8 cellular contexts compared by ENCODE assay signal in the genomic region with DNA sequence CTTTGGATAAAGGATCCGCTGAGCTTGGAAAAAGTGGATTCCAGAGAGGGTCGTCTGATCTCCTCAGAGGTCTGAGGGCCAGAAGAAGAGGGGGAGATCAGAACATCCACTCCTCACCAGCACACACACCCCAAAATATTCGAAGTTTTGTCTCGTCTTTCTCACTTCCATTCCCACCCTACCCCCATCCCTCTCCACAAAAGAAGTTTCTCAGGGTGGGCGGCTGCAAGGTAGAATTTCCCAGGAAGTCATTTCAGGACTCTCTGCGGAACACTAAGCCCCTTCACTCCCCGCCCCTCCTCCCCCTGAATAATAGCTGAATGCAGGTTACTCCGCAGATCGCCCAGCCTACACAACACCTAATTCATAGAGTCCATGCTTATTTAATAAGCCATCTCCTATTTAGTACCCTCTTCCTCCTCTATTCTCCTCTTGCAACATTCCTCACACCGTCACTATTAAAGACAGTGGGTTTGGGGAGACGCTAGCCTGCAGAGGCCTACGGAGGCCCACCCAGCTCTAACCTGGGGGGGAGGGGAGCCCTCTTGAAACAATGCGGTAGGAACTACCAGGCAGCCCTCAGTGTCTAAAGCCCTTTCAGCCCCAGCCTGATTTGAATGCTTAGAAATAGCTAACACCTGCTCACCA. TPM values are rescaled to one million over a fixed set of nuclear protein-coding genes. Genes with fewer than 3 reads are reported as not detected.
DNase-seq lines count a peak whose midpoint lies in the region; ATAC-seq and TF ChIP-seq lines count a peak whose summit lies in the region.

No MANE protein-coding gene starts in this region.

- H3K4me3 ChIP-seq in muscle layer of duodenum (ENCODE audit: low read depth in 1 of 2, low read length in 2 of 2) = peak overlapping the region; percentile 67 to 86
- H3K4me3 ChIP-seq in adrenal gland = peak overlapping the region in 2 of 4 donors; percentile 77 to 96

- intact Hi-C loops in adrenal gland (cut with DNase I) = no loop called here

- H3K4me1 ChIP-seq in muscle layer of duodenum (ENCODE audit: control insufficient read depth in 1 of 2, insufficient read depth in 2 of 2, low read length in 2 of 2) = peaks cover 0 to 40% of the 10 kb centered on the region in 2 donors
- peaks cover 0 to 8% of the 10 kb centered on the region in 2 donors for H3K4me1 ChIP-seq in adrenal gland (replicated peaks in 1 of 2)

- H3K9me3 ChIP-seq in muscle layer of duodenum (ENCODE audit: control insufficient read depth in 1 of 2, low read length in 2 of 2) = no peaks in the 10 kb centered on the region
- no peaks in the 10 kb centered on the region for H3K9me3 ChIP-seq in adrenal gland (replicated peaks in 1 of 3)

- ATAC-seq in GM19395 (IDR thresholded peaks at IDR 0.05; ENCODE audit: unreplicated experiment) (peak; percentile 60), GM18498 (IDR thresholded peaks at IDR 0.05; ENCODE audit: unreplicated experiment) (no peak)

- H3K36me3 ChIP-seq in muscle layer of duodenum (ENCODE audit: control insufficient read depth in 1 of 2, insufficient read depth in 2 of 2, low read length in 2 of 2) (peaks cover 0 to 14% of the 10 kb centered on the region in 2 donors), adrenal gland (replicated peaks in 1 of 2) (no peaks in the 10 kb centered on the region)

- DNase-seq in NCI-H2107 (lab: John Stamatoyannopoulos, UW) (peak; percentile 67), adrenal gland (no peak)
- no peak for DNase-seq in activated CD4-positive, CD25-positive, alpha-beta regulatory T cell treated with anti-CD3 and anti-CD28 coated beads, Interleukin-2, amount 50 U/mL, for 72 hours
- no peak for DNase-seq in activated CD4-positive, alpha-beta T cell treated with anti-CD3 and anti-CD28 coated beads for 1 hour

- no peak for TF ChIP-seq POLR2A in adrenal gland (IDR thresholded peaks at IDR 0.05)

- H3K27me3 ChIP-seq in muscle layer of duodenum (ENCODE audit: low read depth, low read length) = no peaks in the 10 kb centered on the region
- no peaks in the 10 kb centered on the region for H3K27me3 ChIP-seq in adrenal gland

- peak overlapping the region; percentile 60 for H3K27ac ChIP-seq in cingulate gyrus (ENCODE audit: low read depth, low read length)
- peak overlapping the region; percentile 39 for H3K27ac ChIP-seq in muscle layer of duodenum (ENCODE audit: low read length)
- no peak overlapping the region for H3K27ac ChIP-seq in adrenal gland

- WGBS in adrenal gland, 4 donors = 18 to 24% (median 21%) methylated on average over 13 of the region's 13 CpGs

- TF ChIP-seq CTCF in adrenal gland (IDR thresholded peaks at IDR 0.05) = no peak

RNA-seq across cellular contexts. Expression of a gene that starts 0.7 kb away (rescaled TPM):
- total RNA-seq in adrenal gland = 10 to 100 TPM in 4 of 8 donors, 1 to 10 TPM in 4; 5.3 to 20.6 (median 8.7) TPM
- 1 to 10 TPM; 3.2 to 6.9 (median 6.4) TPM for polyA plus RNA-seq in adrenal gland

RNA-seq across cellular contexts. Expression of a gene that starts 15.7 kb away (rescaled TPM):
- 10 to 100 TPM; 30.2 to 60.2 (median 45.6) TPM for total RNA-seq in adrenal gland
- 10 to 100 TPM; 34.4 to 75.5 (median 55.5) TPM for polyA plus RNA-seq in adrenal gland

RNA-seq across cellular contexts. Expression of a gene that starts 49.8 kb away (rescaled TPM):
- 10 to 100 TPM; 31.5 to 91.5 (median 58.3) TPM for total RNA-seq in adrenal gland
- 10 to 100 TPM; 15.5 to 74.8 (median 21.6) TPM for polyA plus RNA-seq in adrenal gland

RNA-seq across cellular contexts. Expression of a gene that starts 50.0 kb away (rescaled TPM):
- total RNA-seq in adrenal gland = 10 to 100 TPM; 16.8 to 50.6 (median 30.0) TPM
- 10 to 100 TPM; 14.0 to 49.1 (median 23.9) TPM for polyA plus RNA-seq in adrenal gland

RNA-seq across cellular contexts. Expression of a gene that starts 53.1 kb away (rescaled TPM):
- not detected for total RNA-seq in adrenal gland
- polyA plus RNA-seq in adrenal gland = not detected

Comparison
In these comparisons a context has a peak if more than half of its experiments do, and no peak if none do; other contexts are left out.
1. H3K27ac ChIP-seq: peak in cingulate gyrus (single experiment) and muscle layer of duodenum (single experiment); none in adrenal gland (0 of 5).